14 cellular contexts compared by ENCODE assay signal in the genomic region with DNA sequence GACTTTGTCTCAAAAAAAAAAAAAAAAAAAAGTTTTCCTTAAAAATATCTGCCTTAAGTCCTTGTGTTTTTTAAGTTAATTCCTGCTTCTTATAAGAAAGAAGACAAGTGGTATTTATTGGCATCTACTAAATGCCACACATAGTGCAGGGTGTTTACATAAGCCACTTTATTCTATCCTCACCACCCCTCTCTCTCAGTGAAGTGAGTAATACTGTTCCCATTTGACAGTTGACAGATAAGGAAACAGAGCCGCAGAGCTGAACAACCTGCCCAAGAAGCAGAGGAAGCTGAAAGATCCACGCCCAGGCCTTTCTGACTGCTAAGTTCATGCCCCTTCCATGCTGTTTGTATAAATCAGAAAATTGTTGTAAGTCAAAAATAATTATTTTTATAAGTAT. TPM values are rescaled to one million over a fixed set of nuclear protein-coding genes. Genes with fewer than 3 reads are reported as not detected.
A peak's percentile ranks its signal among the peaks of the same experiment; 100 is the strongest.
DNase-seq lines count a peak whose midpoint lies in the region; ATAC-seq, FAIRE-seq and TF ChIP-seq lines count a peak whose summit lies in the region.
"Had no signal": no experiment of that assay in that cellular context is flagged by ENCODE, and none has a peak within 500 bp of the region (broad histone marks: within the 10 kb centered on the region; RNA-seq: fewer than 3 reads in every experiment).

No MANE protein-coding gene starts in this region.

- no peaks in the 10 kb centered on the region; a peak in 1 of 4 replicates for H3K27me3 ChIP-seq in GM12878 (replicated peaks in 1 of 2; ENCODE audit: control insufficient read depth in 2 of 2, insufficient read depth in 2 of 2, low read length in 1 of 2)

- H3K4me1 ChIP-seq in GM12878 (ENCODE audit: control insufficient read depth, insufficient read depth, low read length): no peaks in the 10 kb centered on the region

- H3K79me2 ChIP-seq in GM12878 (ENCODE audit: control insufficient read depth, insufficient read depth, low read length): no peaks in the 10 kb centered on the region

- H3K4me3 ChIP-seq in NB4 (ENCODE audit: low read depth, low read length) (no peak overlapping the region), GM12878 (no peak overlapping the region), lower leg skin (ENCODE audit: low read depth, poor library complexity, severe bottlenecking) (no peak overlapping the region)

- H3K27ac ChIP-seq in GM12878 (ENCODE audit: control insufficient read depth, insufficient read depth): no peak overlapping the region

- no peak for TF ChIP-seq EP300 in GM12878 (IDR thresholded peaks at IDR 0.05; ENCODE audit: borderline replicate concordance in 1 of 2, control insufficient read depth in 1 of 2, low read depth in 2 of 2, low read length in 2 of 2)

- H3K36me3 ChIP-seq in GM12878 (ENCODE audit: control insufficient read depth in 2 of 2, insufficient read depth in 2 of 2, low read length in 1 of 2): no peaks in the 10 kb centered on the region

- WGBS in GM12878 (ENCODE audit: insufficient coverage, insufficient replicate concordance, low lambda C conversion rate, missing lambda C conversion rate): 8% methylated on average over 2 of the region's 2 CpGs
- WGBS in lower leg skin, 2 donors: 61 to 79% methylated on average over 2 of the region's 2 CpGs

- TF ChIP-seq RAD21 in GM12878 (IDR thresholded peaks at IDR 0.05; ENCODE audit: insufficient read depth, low read depth, low read length): no peak

- H3K9me3 ChIP-seq in GM12878 (replicated peaks; ENCODE audit: control insufficient read depth, insufficient read depth, low read length): no peaks in the 10 kb centered on the region

- POLR2A ChIA-PET in GM12878 (lab: Charles Lee) (no interaction called here), WTC11 (lab: Charles Lee) (no interaction called here)

- ATAC-seq in GM12878 (0 out of 3 replicates have a peak, but pooled peaks have one; percentile 18), WTC11 (no peak)

- SMC1A ChIA-PET in GM12878 (lab: Charles Lee; ENCODE audit: uncharacterized antibody, unreplicated experiment): interaction anchor here (1.0 kb wide), 1 partner anchor 9 kb away, joined by 3 read pairs; no protein-coding TSS in a partner anchor

- no peak overlapping the region for H3K4me3 Mint-ChIP-seq in WTC11

- DNase-seq in Caki2 (ENCODE audit: low read depth) (peak; percentile 61), NB4 (ENCODE audit: low read depth) (peak; percentile 16), GM12878 (ENCODE audit: low read depth, low spot score) (no peak), kidney tubule cell (ENCODE audit: low spot score) (peak; percentile 47), SKM-1 (lab: John Stamatoyannopoulos, UW; ENCODE audit: unreplicated experiment) (no peak), lower leg skin (ENCODE audit: low spot score in 2 of 2) (no peak), NCI-H1417 treated with DMSO at 0.1 percent for 48 hours (lab: John Stamatoyannopoulos, UW) (no peak), WTC11 (ENCODE audit: low spot score) (no peak)
- DNase-seq: mammary epithelial cell, NCI-H2171 treated with DMSO at 0.1 percent for 48 hours, SIG-M5 had no signal

- no peak overlapping the region for H2AFZ ChIP-seq in GM12878 (ENCODE audit: control insufficient read depth, low read depth, low read length)

- TF ChIP-seq CTCF in NB4 (IDR thresholded peaks at IDR 0.05; ENCODE audit: low read depth, low read length): no peak
- no peak for TF ChIP-seq CTCF in GM12878 (IDR thresholded peaks at IDR 0.05 in 2 of 3, conservative IDR thresholded peaks at IDR 0.05 in 1 of 3; ENCODE audit: control insufficient read depth in 2 of 3, extremely low read depth in 1 of 3, insufficient read depth in 1 of 3, low read depth in 3 of 3, low read length in 3 of 3)
- TF ChIP-seq CTCF in lower leg skin (IDR thresholded peaks at IDR 0.05): no peak
- TF ChIP-seq CTCF in WTC11 (IDR thresholded peaks at IDR 0.05): no peak

- H3K27me3 Mint-ChIP-seq in WTC11 (ENCODE audit: low read depth): no peaks in the 10 kb centered on the region
- H3K27me3 Mint-ChIP-seq: progenitor cell of endocrine pancreas had no signal

- peaks cover 14% of the 10 kb centered on the region for H3K4me1 Mint-ChIP-seq in WTC11

- no peaks in the 10 kb centered on the region for H4K20me1 ChIP-seq in GM12878 (ENCODE audit: control insufficient read depth, insufficient read depth)

- H3K4me2 ChIP-seq in GM12878 (ENCODE audit: control insufficient read depth, insufficient read depth): no peak overlapping the region

- intact Hi-C loops in GM12878 (cut with micrococcal nuclease; ENCODE audit: unreplicated experiment) (no loop called here), lower leg skin (cut with DNase I; ENCODE audit: low total_unique reads) (no loop called here)

- CTCF ChIA-PET in GM12878 (lab: Yijun Ruan, JAX): interaction anchor here (1.4 kb wide), 1 partner anchor 44 kb away, joined by 3 read pairs; no protein-coding TSS in a partner anchor
- CTCF ChIA-PET in WTC11 (lab: Charles Lee): no interaction called here

- H3K9me3 Mint-ChIP-seq in WTC11: no peaks in the 10 kb centered on the region

- in situ Hi-C loops in Caki2 (cut with HindIII; ENCODE audit: low pct_unique_long_range_greater_than_20kb, low sequenced_read_pairs): no loop called here
- in situ Hi-C loops in GM12878 (cut with MboI): no loop called here

- no peaks in the 10 kb centered on the region for H3K36me3 Mint-ChIP-seq in WTC11

- TF ChIP-seq POLR2A in NB4 (IDR thresholded peaks at IDR 0.05; ENCODE audit: extremely low read depth, insufficient read length) (no peak), GM12878 (IDR thresholded peaks at IDR 0.05; ENCODE audit: low read depth, low read length) (no peak), lower leg skin (IDR thresholded peaks at IDR 0.05) (no peak)

- no TSS peak for BruUV-seq in GM12878 (replicated peaks; lab: Mats Ljungman, UMichigan)

- FAIRE-seq in GM12878 (lab: Jason Lieb, UNC): no peak
- FAIRE-seq: GM19239, urothelium cell line had no signal

- RAD21 ChIA-PET in GM12878 (lab: Charles Lee; ENCODE audit: unreplicated experiment): no interaction called here

- no peak overlapping the region for H3K9ac ChIP-seq in GM12878 (ENCODE audit: control insufficient read depth, insufficient read depth, low read length)

- H3K27ac Mint-ChIP-seq in WTC11: no peak overlapping the region
- H3K27ac Mint-ChIP-seq: progenitor cell of endocrine pancreas had no signal

TF ChIP-seq in GM12878, 131 proteins besides CTCF, POLR2A, EP300 and RAD21 (continues in another document):
- TF ChIP-seq MTA2 (IDR thresholded peaks at IDR 0.05; ENCODE audit: low read depth): no peak
- TF ChIP-seq FOXM1 (IDR thresholded peaks at IDR 0.05; ENCODE audit: low read depth, low read length): no peak
- no peak for TF ChIP-seq BMI1 (IDR thresholded peaks at IDR 0.05; ENCODE audit: borderline replicate concordance)
- TF ChIP-seq DPF2 (IDR thresholded peaks at IDR 0.05): no peak
- no peak for TF ChIP-seq SMAD5 (IDR thresholded peaks at IDR 0.05; ENCODE audit: low read depth)
- TF ChIP-seq ESRRA (IDR thresholded peaks at IDR 0.05; ENCODE audit: low read length): no peak
- no peak for TF ChIP-seq WRNIP1 (IDR thresholded peaks at IDR 0.05; ENCODE audit: borderline replicate concordance, low read depth, low read length)
- TF ChIP-seq YBX1 (IDR thresholded peaks at IDR 0.05): no peak

TF ChIP-seq in WTC11, 78 proteins besides CTCF, POLR2A, EP300 and RAD21 (continues in another document):
- TF ChIP-seq ZNF423 (CRISPR knock-in tag; IDR thresholded peaks at IDR 0.05) (no peak), CREM (CRISPR knock-in tag; IDR thresholded peaks at IDR 0.05) (no peak), ZNF425 (CRISPR knock-in tag; conservative IDR thresholded peaks at IDR 0.05) (no peak), ATF1 (CRISPR knock-in tag; IDR thresholded peaks at IDR 0.05) (no peak), MXD4 (CRISPR knock-in tag; IDR thresholded peaks at IDR 0.05; ENCODE audit: borderline replicate concordance) (no peak), PRRX2 (CRISPR knock-in tag; IDR thresholded peaks at IDR 0.05) (no peak), EMX1 (CRISPR knock-in tag; IDR thresholded peaks at IDR 0.05) (no peak), TP53 (CRISPR knock-in tag; IDR thresholded peaks at IDR 0.05) (no peak)

RNA-seq across cellular contexts. Expression of gene ABLIM1, which starts 54.1 kb away (rescaled TPM):
- 2.2 and 2.6 TPM in 2 replicates for total RNA-seq in Caki2 (2014; rRNA removed; shearing (Covaris generic); ENCODE audit: low replicate concordance)
- total RNA-seq in GM12878 (2013; cell fraction: nucleolus; rRNA removed): 40.9 and 58.6 TPM in 2 replicates
- total RNA-seq in GM12878 (2014; rRNA removed) (20.7 and 22.0 TPM in 2 replicates), GM12878 (2014; rRNA removed; fragmentation: Illumina TruSeq; extraction: Trizol) (29.2 and 30.5 TPM in 2 replicates), GM12878 (2021) (40.7 and 45.3 TPM in 2 replicates), lower leg skin (100 to 1,000 TPM; 171 to 258 (median 209) TPM), WTC11 (2021) (54.9 to 62.1 TPM (median 57.2 TPM) in 3 replicates)
- polyA plus RNA-seq in GM12878 (2011; ENCODE audit: low read depth): 34.6 TPM
- polyA plus RNA-seq in GM12878 (2011; rRNA removed) (23.6 and 33.6 TPM in 2 replicates), GM12878 (2014; fragmentation: Illumina TruSeq; extraction: Trizol) (50.5 and 63.4 TPM in 2 replicates), GM12878 (2014; fragmentation: Nextera tagmentation; extraction: Ambion mirVana) (10 to 100 TPM; 14.2 to 25.7 TPM), GM12878 (2014; rRNA removed) (24.0 and 29.3 TPM in 2 replicates), GM12878 (2016; fragmentation: Nextera tagmentation; extraction: Ambion mirVana) (10 to 100 TPM; 23.7 to 27.0 TPM)
- polyA plus RNA-seq in GM12878 (2011; cell fraction: cytosol; rRNA removed): 31.4 and 38.9 TPM in 2 replicates
- 26.2 and 30.8 TPM in 2 replicates for polyA plus RNA-seq in GM12878 (2011; cell fraction: nucleus; rRNA removed)
- 26.9 and 34.9 TPM in 2 replicates for polyA plus RNA-seq in GM12878 (2012)
- 54.9 and 60.1 TPM in 2 replicates for polyA minus RNA-seq in GM12878 (2011; rRNA and poly(A)+ RNA removed)
- 17.0 and 19.2 TPM in 2 replicates for polyA minus RNA-seq in GM12878 (2011; cell fraction: cytosol; rRNA and poly(A)+ RNA removed)
- 20.4 and 29.8 TPM in 2 replicates for polyA minus RNA-seq in GM12878 (2011; cell fraction: nucleus; rRNA and poly(A)+ RNA removed)

Comparison
In these comparisons a context has a peak if more than half of its experiments do, and no peak if none do; other contexts are left out.
1. DNase-seq: peak in Caki2 (single experiment), NB4 (single experiment) and kidney tubule cell (single experiment); none in GM12878 (single experiment), SKM-1 (single experiment), lower leg skin (0 of 2), NCI-H1417 treated with DMSO at 0.1 percent for 48 hours (single experiment) and WTC11 (single experiment).